ENCODE assay signal across 1 cellular context in genomic region chr17:31726980-31727427, GRCh38.
TF ChIP-seq lines count a peak whose summit lies in the region.

No MANE protein-coding gene starts in this region.

TF ChIP-seq in SK-N-SH, 30 proteins besides CTCF, POLR2A, EP300 and RAD21 (continued from another document):
- no peak for TF ChIP-seq REST (IDR thresholded peaks at IDR 0.05; ENCODE audit: low read depth, low read length)
- TF ChIP-seq YY1 (IDR thresholded peaks at IDR 0.05; ENCODE audit: low read depth): no peak
- TF ChIP-seq NRF1 (IDR thresholded peaks at IDR 0.05; ENCODE audit: low read depth, low read length): no peak
- peak; percentile 42; the same call in 1 of the 2 replicates for TF ChIP-seq TCF12 (IDR thresholded peaks at IDR 0.05)
- TF ChIP-seq, protein P1, sequence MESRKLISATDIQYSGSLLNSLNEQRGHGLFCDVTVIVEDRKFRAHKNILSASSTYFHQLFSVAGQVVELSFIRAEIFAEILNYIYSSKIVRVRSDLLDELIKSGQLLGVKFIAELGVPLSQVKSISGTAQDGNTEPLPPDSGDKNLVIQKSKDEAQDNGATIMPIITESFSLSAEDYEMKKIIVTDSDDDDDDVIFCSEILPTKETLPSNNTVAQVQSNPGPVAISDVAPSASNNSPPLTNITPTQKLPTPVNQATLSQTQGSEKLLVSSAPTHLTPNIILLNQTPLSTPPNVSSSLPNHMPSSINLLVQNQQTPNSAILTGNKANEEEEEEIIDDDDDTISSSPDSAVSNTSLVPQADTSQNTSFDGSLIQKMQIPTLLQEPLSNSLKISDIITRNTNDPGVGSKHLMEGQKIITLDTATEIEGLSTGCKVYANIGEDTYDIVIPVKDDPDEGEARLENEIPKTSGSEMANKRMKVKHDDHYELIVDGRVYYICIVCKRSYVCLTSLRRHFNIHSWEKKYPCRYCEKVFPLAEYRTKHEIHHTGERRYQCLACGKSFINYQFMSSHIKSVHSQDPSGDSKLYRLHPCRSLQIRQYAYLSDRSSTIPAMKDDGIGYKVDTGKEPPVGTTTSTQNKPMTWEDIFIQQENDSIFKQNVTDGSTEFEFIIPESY (IDR thresholded peaks at IDR 0.05; ENCODE audit: borderline replicate concordance, low read depth): no peak
- TF ChIP-seq, protein P2, sequence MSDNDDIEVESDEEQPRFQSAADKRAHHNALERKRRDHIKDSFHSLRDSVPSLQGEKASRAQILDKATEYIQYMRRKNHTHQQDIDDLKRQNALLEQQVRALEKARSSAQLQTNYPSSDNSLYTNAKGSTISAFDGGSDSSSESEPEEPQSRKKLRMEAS (IDR thresholded peaks at IDR 0.05; ENCODE audit: low read depth): no peak
- TF ChIP-seq EZH2phosphoT487 (IDR thresholded peaks at IDR 0.05; ENCODE audit: borderline replicate concordance, low read depth): no peak
- TF ChIP-seq JUND (IDR thresholded peaks at IDR 0.05): peak; percentile 52; the same call in 1 of the 2 replicates
- TF ChIP-seq ELF1 (IDR thresholded peaks at IDR 0.05): no peak
- no peak for TF ChIP-seq RCOR1 (IDR thresholded peaks at IDR 0.05; ENCODE audit: low read length)
